Comparison of ENCODE assay signal across 13 cellular contexts in genomic region chr17:69654981-69655581, GRCh38.
DNase-seq lines count a peak whose midpoint lies in the region; ATAC-seq, FAIRE-seq and TF ChIP-seq lines count a peak whose summit lies in the region.
"Had no signal": no experiment of that assay in that cellular context is flagged by ENCODE, and none has a peak within 500 bp of the region (broad histone marks: within the 10 kb centered on the region; RNA-seq: fewer than 3 reads in every experiment).

No MANE protein-coding gene starts in this region.

- no peak for TF ChIP-seq POLR2A in breast epithelium (IDR thresholded peaks at IDR 0.05)
- TF ChIP-seq POLR2A in upper lobe of left lung (IDR thresholded peaks at IDR 0.05), result no peak

- DNase-seq in MCF 10A (ENCODE audit: unreplicated experiment) (peak; percentile 60), breast epithelium (ENCODE audit: low spot score in 2 of 2) (no peak), glomerular visceral epithelial cell (ENCODE audit: extremely low spot score) (peak; percentile 78), upper lobe of left lung (no peak), T-helper 1 cell (no peak), kidney (no peak)
- DNase-seq: activated CD4-positive, alpha-beta T cell treated with anti-CD3 and anti-CD28 coated beads, Interleukin-2, amount 50 U/mL, for 1 hour; CD4-positive, alpha-beta T cell; left cardiac atrium; upper lobe of right lung had no signal

- CTCF ChIA-PET in MCF 10A (lab: Yijun Ruan, JAX), result no interaction called here

- POLR2A ChIA-PET in MCF 10A (lab: Yijun Ruan, JAX), result no interaction called here

- intact Hi-C loops in MCF 10A (cut with micrococcal nuclease), result no loop called here
- intact Hi-C loops in breast epithelium (cut with DNase I; ENCODE audit: low total_unique reads), result no loop called here
- intact Hi-C loops in kidney (cut with DNase I), result no loop called here

- no peaks in the 10 kb centered on the region for H3K27me3 Mint-ChIP-seq in MCF 10A (ENCODE audit: insufficient read depth, unreplicated experiment)
- H3K27me3 Mint-ChIP-seq: CD4-positive, alpha-beta T cell had no signal

- peak; percentile 100 for ATAC-seq in SK-N-SH treated with all-trans-retinoic acid at 6 μM for 48 hours
- ATAC-seq in upper lobe of left lung (ENCODE audit: low FRiP score in 2 of 2), result peak; percentile 30 to 89
- ATAC-seq in GM19351 (IDR thresholded peaks at IDR 0.05; ENCODE audit: unreplicated experiment), result no peak
- ATAC-seq: K562, upper lobe of right lung had no signal

- H3K27ac Mint-ChIP-seq in MCF 10A (ENCODE audit: low read depth, unreplicated experiment), result peak overlapping the region; percentile 59
- H3K27ac Mint-ChIP-seq: CD4-positive, alpha-beta T cell had no signal

- H3K27ac ChIP-seq in breast epithelium (no peak overlapping the region), upper lobe of left lung (no peak overlapping the region), kidney (ENCODE audit: low read depth in 2 of 2, low read length in 2 of 2) (no peak overlapping the region)
- H3K27ac ChIP-seq: upper lobe of right lung had no signal

- H3K4me3 ChIP-seq in breast epithelium, result no peak overlapping the region
- no peak overlapping the region for H3K4me3 ChIP-seq in upper lobe of left lung
- no peak overlapping the region for H3K4me3 ChIP-seq in kidney (ENCODE audit: low read length in 2 of 2)
- H3K4me3 ChIP-seq: K562, upper lobe of right lung had no signal

- TF ChIP-seq EP300 in upper lobe of left lung (IDR thresholded peaks at IDR 0.05), result no peak

- BruUV-seq in MCF 10A (replicated peaks; lab: Mats Ljungman, UMichigan), result no TSS peak

- peaks cover 13% of the 10 kb centered on the region for H3K9me3 Mint-ChIP-seq in MCF 10A (ENCODE audit: unreplicated experiment)

- H3K4me3 Mint-ChIP-seq in MCF 10A (ENCODE audit: unreplicated experiment), result no peak overlapping the region
- H3K4me3 Mint-ChIP-seq: CD4-positive, alpha-beta T cell had no signal

- no peaks in the 10 kb centered on the region for H3K36me3 Mint-ChIP-seq in MCF 10A (ENCODE audit: insufficient read depth, unreplicated experiment)

- H3K27me3 ChIP-seq in breast epithelium (no peaks in the 10 kb centered on the region), upper lobe of left lung (no peaks in the 10 kb centered on the region)
- H3K27me3 ChIP-seq: upper lobe of right lung had no signal

- WGBS in upper lobe of left lung, 2 donors, result 49 to 55% methylated on average over 1 of the region's 1 CpG

- no peaks in the 10 kb centered on the region for H3K4me1 ChIP-seq in breast epithelium
- no peaks in the 10 kb centered on the region for H3K4me1 ChIP-seq in upper lobe of left lung
- H3K4me1 ChIP-seq in kidney (ENCODE audit: control insufficient read depth in 1 of 2, insufficient read depth in 1 of 2, low read depth in 1 of 2, low read length in 2 of 2), result no peaks in the 10 kb centered on the region
- H3K4me1 ChIP-seq: upper lobe of right lung had no signal

- H3K4me1 Mint-ChIP-seq in MCF 10A (ENCODE audit: insufficient read depth, unreplicated experiment), result peaks cover 14% of the 10 kb centered on the region

- no peak for TF ChIP-seq CTCF in MCF 10A (IDR thresholded peaks at IDR 0.05; ENCODE audit: unreplicated experiment)
- TF ChIP-seq CTCF in breast epithelium (IDR thresholded peaks at IDR 0.05), result no peak
- TF ChIP-seq CTCF in upper lobe of left lung (IDR thresholded peaks at IDR 0.05), result no peak
- TF ChIP-seq CTCF in kidney (IDR thresholded peaks at IDR 0.05; ENCODE audit: borderline replicate concordance, extremely low read depth, insufficient read depth), result no peak

- H3K36me3 ChIP-seq in breast epithelium (no peaks in the 10 kb centered on the region), upper lobe of left lung (no peaks in the 10 kb centered on the region), kidney (ENCODE audit: control insufficient read depth in 1 of 2, insufficient read depth in 2 of 2, low read length in 2 of 2) (no peaks in the 10 kb centered on the region)
- H3K36me3 ChIP-seq: upper lobe of right lung had no signal

- no peak overlapping the region for H3K9ac ChIP-seq in kidney (ENCODE audit: low read length in 2 of 2)

- H3K9me3 ChIP-seq in breast epithelium, result no peaks in the 10 kb centered on the region
- H3K9me3 ChIP-seq in upper lobe of left lung, result no peaks in the 10 kb centered on the region
- no peaks in the 10 kb centered on the region for H3K9me3 ChIP-seq in kidney (ENCODE audit: control insufficient read depth in 1 of 2, low read length in 2 of 2)
- H3K9me3 ChIP-seq: upper lobe of right lung had no signal

- no peak for FAIRE-seq in kidney (lab: Jason Lieb, UNC)
- FAIRE-seq: K562 had no signal

TF ChIP-seq in SK-N-SH treated with all-trans-retinoic acid at 6 μM for 48 hours, 23 proteins besides CTCF, POLR2A, EP300 and RAD21 (continues in another document):
- TF ChIP-seq ZFP3 (CRISPR knock-in tag; IDR thresholded peaks at IDR 0.05) (no peak), SNAI2 (CRISPR knock-in tag; IDR thresholded peaks at IDR 0.05) (no peak), TSHZ2 (CRISPR knock-in tag; IDR thresholded peaks at IDR 0.05) (no peak), BACH2 (CRISPR knock-in tag; IDR thresholded peaks at IDR 0.05; ENCODE audit: borderline replicate concordance) (no peak), ESRRG (CRISPR knock-in tag; IDR thresholded peaks at IDR 0.05) (no peak), PPARA (CRISPR knock-in tag; IDR thresholded peaks at IDR 0.05; ENCODE audit: borderline replicate concordance) (no peak), RARB (CRISPR knock-in tag; IDR thresholded peaks at IDR 0.05) (no peak), POU6F1 (CRISPR knock-in tag; IDR thresholded peaks at IDR 0.05; ENCODE audit: borderline replicate concordance, low read depth) (no peak), OSR1 (CRISPR knock-in tag; IDR thresholded peaks at IDR 0.05) (no peak), ARNTL (CRISPR knock-in tag; IDR thresholded peaks at IDR 0.05; ENCODE audit: borderline replicate concordance, low read depth) (no peak), TOX (CRISPR knock-in tag; IDR thresholded peaks at IDR 0.05; ENCODE audit: borderline replicate concordance) (peak; percentile 84), CSDC2 (CRISPR knock-in tag; IDR thresholded peaks at IDR 0.05) (no peak), TCF4 (CRISPR knock-in tag; IDR thresholded peaks at IDR 0.05; ENCODE audit: borderline replicate concordance) (0 out of 2 replicates have a peak, but pooled peaks have one; percentile 42), GLIS3 (CRISPR knock-in tag; IDR thresholded peaks at IDR 0.05) (no peak), CREB5 (CRISPR knock-in tag; IDR thresholded peaks at IDR 0.05; ENCODE audit: low read depth) (peak; percentile 22; the same call in 1 of the 2 replicates), ISL1 (CRISPR knock-in tag; IDR thresholded peaks at IDR 0.05) (peak; percentile 93), ZNF565 (CRISPR knock-in tag; conservative IDR thresholded peaks at IDR 0.05; ENCODE audit: low read depth) (no peak), ZNF8 (CRISPR knock-in tag; IDR thresholded peaks at IDR 0.05) (peak; percentile 45; the same call in 1 of the 2 replicates)

Comparison
In these comparisons a context has a peak if more than half of its experiments do, and no peak if none do; other contexts are left out.
1. DNase-seq: peak in MCF 10A (single experiment) and glomerular visceral epithelial cell (single experiment); none in breast epithelium (0 of 2), upper lobe of left lung (0 of 2), T-helper 1 cell (0 of 5) and kidney (single experiment).